22 cellular contexts compared by ENCODE assay signal in genomic region chr7:68442931-68443631, GRCh38.
"Had no signal": no experiment of that assay in that cellular context is flagged by ENCODE, and none has a peak within 500 bp of the region (broad histone marks: within the 10 kb centered on the region; RNA-seq: fewer than 3 reads in every experiment).

No MANE protein-coding gene starts in this region.

- H3K9me3 ChIP-seq: lower lobe of right lung, pancreas, right atrium auricular region, uterus had no signal

- ATAC-seq: left cardiac atrium; left lobe of liver; lower lobe of right lung; naive thymus-derived CD8-positive, alpha-beta T cell; pancreas; sciatic nerve; stimulated activated effector memory CD8-positive, alpha-beta T cell treated with anti-CD3 and anti-CD28 coated beads, Interleukin-12 subunit alpha, Interleukin-12 subunit beta, amount 100 ng/mL, for 72 hours; stimulated activated naive CD8-positive, alpha-beta T cell treated with anti-CD3 and anti-CD28 coated beads, Interleukin-15, amount 100 ng/mL, for 72 hours had no signal

- H3K27ac ChIP-seq: lower lobe of right lung, pancreas, right atrium auricular region, skin epidermis, spleen, tibial nerve, uterus had no signal

- H3K27me3 ChIP-seq: pancreas, right atrium auricular region, spleen, tibial nerve, uterus had no signal

- H3K4me1 ChIP-seq: lower lobe of right lung, pancreas, right atrium auricular region, spleen, tibial nerve, uterus had no signal

- H3K4me3 ChIP-seq: lower lobe of right lung, pancreas, right atrium auricular region, skin epidermis, spleen, tibial nerve, uterus had no signal

- H3K36me3 ChIP-seq: lower lobe of right lung, pancreas, right atrium auricular region, spleen, tibial nerve, uterus had no signal

- DNase-seq: hippocampal formation; kidney glomerular epithelial cell; left cardiac atrium; lower lobe of right lung; mammary epithelial cell; mesenchymal stem cell; naive thymus-derived CD8-positive, alpha-beta T cell; nucleus accumbens; pancreas; spleen; stimulated activated CD4-positive, alpha-beta T cell treated with anti-CD3 and anti-CD28 coated beads, Interleukin-4, amount 100 ng/mL, for 24 hours; stimulated activated naive CD4-positive, alpha-beta T cell treated with Interleukin-2 at 50 U/mL for 16 hours; stimulated activated naive CD8-positive, alpha-beta T cell treated with anti-CD3 and anti-CD28 coated beads, Interleukin-15, amount 100 ng/mL, for 72 hours; substantia nigra; uterus had no signal

- FAIRE-seq: keratinocyte, pancreas had no signal
